ENCODE assay signal across 16 cellular contexts in the genomic region with DNA sequence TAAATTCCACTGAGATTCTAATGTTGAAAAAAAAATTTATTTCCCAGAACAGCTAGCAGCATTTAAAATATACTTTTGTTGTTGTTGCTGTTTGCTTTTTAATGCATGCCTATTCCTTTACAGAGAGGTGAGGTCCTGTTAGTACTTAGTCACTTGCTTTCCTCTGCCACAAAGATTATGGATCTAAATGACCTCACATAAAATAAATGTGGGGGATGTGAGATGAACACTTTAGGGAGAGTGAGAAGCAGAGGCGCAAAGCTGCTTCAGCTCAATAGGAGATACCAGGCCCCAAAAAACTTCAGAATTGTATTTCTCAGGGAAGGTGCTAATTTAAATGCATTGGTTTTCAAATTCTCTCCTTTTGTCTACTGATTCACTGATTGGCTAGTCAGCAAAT. TPM values are rescaled to one million over a fixed set of nuclear protein-coding genes. Genes with fewer than 3 reads are reported as not detected.
DNase-seq lines count a peak whose midpoint lies in the region; ATAC-seq and TF ChIP-seq lines count a peak whose summit lies in the region.
"Had no signal": no experiment of that assay in that cellular context is flagged by ENCODE, and none has a peak within 500 bp of the region (broad histone marks: within the 10 kb centered on the region; RNA-seq: fewer than 3 reads in every experiment).

No MANE protein-coding gene starts in this region.

- peak overlapping the region in 6 of 10 donors; percentile 24 to 69 (median 63) for H3K4me3 ChIP-seq in heart right ventricle
- peak overlapping the region; percentile 23 for H3K4me3 ChIP-seq in coronary artery

- peak overlapping the region; percentile 34 to 86 (median 80) for H3K27ac ChIP-seq in heart right ventricle
- no peak overlapping the region for H3K27ac ChIP-seq in coronary artery
- H3K27ac ChIP-seq: RWPE1 had no signal

- WGBS in heart right ventricle, 2 donors: 63 to 73% methylated on average over 1 of the region's 1 CpG

- no peak for ATAC-seq in heart right ventricle
- ATAC-seq in left cardiac atrium: no peak

- H3K9me3 ChIP-seq in heart right ventricle: no peaks in the 10 kb centered on the region
- H3K9me3 ChIP-seq: HAP-1 had no signal

- H3K36me3 Mint-ChIP-seq in type B pancreatic cell: no peaks in the 10 kb centered on the region

- intact Hi-C loops in heart right ventricle (cut with DNase I): loop anchor here in 3 of 10 donors (2.0 to 10.0 kb wide), 3 partner anchors 30 to 100 kb away; no protein-coding TSS in a partner anchor
- intact Hi-C loops in left cardiac atrium (cut with DNase I): no loop called here

- H3K27me3 Mint-ChIP-seq in type B pancreatic cell: peaks cover 18% of the 10 kb centered on the region

- H3K9me3 Mint-ChIP-seq in type B pancreatic cell: peaks cover 4% of the 10 kb centered on the region

- H3K4me3 Mint-ChIP-seq in type B pancreatic cell: peak overlapping the region; percentile 15

- H3K27ac Mint-ChIP-seq in type B pancreatic cell: no peak overlapping the region

- no peak for DNase-seq in heart right ventricle
- no peak for DNase-seq in left cardiac atrium
- DNase-seq in coronary artery (ENCODE audit: low spot score): no peak
- DNase-seq in lung microvascular endothelial cell (ENCODE audit: low read depth in 2 of 2): peak; percentile 48 to 59
- DNase-seq in type B pancreatic cell (ENCODE audit: extremely low spot score, unreplicated experiment): no peak
- no peak for DNase-seq in putamen (ENCODE audit: low spot score)
- DNase-seq in SHP77 treated with DMSO at 0.1 percent for 48 hours (lab: John Stamatoyannopoulos, UW): no peak
- no peak for DNase-seq in D341Med (ENCODE audit: low spot score)
- DNase-seq: activated CD4-positive, alpha-beta T cell treated with anti-CD3 and anti-CD28 coated beads for 48 hours; activated T-cell treated with anti-CD3 and anti-CD28 coated beads, Interleukin-2, amount 50 U/mL, for 1 hour; COR-L47; islet precursor cell; Karpas-422; NCI-H187 treated with DMSO at 0.1 percent for 48 hours had no signal

- no peaks in the 10 kb centered on the region for H3K27me3 ChIP-seq in heart right ventricle

- no peaks in the 10 kb centered on the region for H3K36me3 ChIP-seq in heart right ventricle
- H3K36me3 ChIP-seq: HAP-1 had no signal

- peaks cover 0 to 55% (median 22%) of the 10 kb centered on the region in 9 donors for H3K4me1 ChIP-seq in heart right ventricle

- TF ChIP-seq CTCF in heart right ventricle (IDR thresholded peaks at IDR 0.05) (no peak), coronary artery (IDR thresholded peaks at IDR 0.05) (no peak), type B pancreatic cell (conservative IDR thresholded peaks at IDR 0.05) (no peak)

- H3K4me1 Mint-ChIP-seq in type B pancreatic cell (ENCODE audit: unreplicated experiment): peaks cover 36% of the 10 kb centered on the region

RNA-seq across cellular contexts. Expression of a gene that starts 4.0 kb away (rescaled TPM):
- total RNA-seq in heart right ventricle (10 to 100 TPM; 14.5 to 43.3 (median 23.5) TPM), left cardiac atrium (10 to 100 TPM; 30.3 to 45.4 TPM), lung microvascular endothelial cell (346 and 363 TPM in 2 replicates), type B pancreatic cell (ENCODE audit: low replicate concordance) (1.5 and 31.5 TPM in 2 replicates)
- polyA plus RNA-seq in heart right ventricle: 10 to 100 TPM; 21.3 to 30.4 TPM

Comparison
In these comparisons a context has a peak if more than half of its experiments do, and no peak if none do; other contexts are left out.
1. DNase-seq: peak in lung microvascular endothelial cell (2 of 2); none in heart right ventricle (0 of 2), left cardiac atrium (single experiment), coronary artery (single experiment), type B pancreatic cell (single experiment), putamen (single experiment), SHP77 treated with DMSO at 0.1 percent for 48 hours (single experiment) and D341Med (single experiment).
2. H3K27ac ChIP-seq: peak in heart right ventricle (10 of 10); none in coronary artery (0 of 2).